Comparison of ENCODE assay signal across 9 cellular contexts in genomic region chr3:4994144-4994730, GRCh38. TPM values are rescaled to one million over a fixed set of nuclear protein-coding genes. Genes with fewer than 3 reads are reported as not detected.
DNase-seq lines count a peak whose midpoint lies in the region; ATAC-seq and TF ChIP-seq lines count a peak whose summit lies in the region.
"Had no signal": no experiment of that assay in that cellular context is flagged by ENCODE, and none has a peak within 500 bp of the region (broad histone marks: within the 10 kb centered on the region; RNA-seq: fewer than 3 reads in every experiment).

No MANE protein-coding gene starts in this region.

- BruUV-seq in Panc1 (replicated peaks; lab: Mats Ljungman, UMichigan): no TSS peak

- no peak for TF ChIP-seq POLR2A in sigmoid colon (IDR thresholded peaks at IDR 0.05)

- no peaks in the 10 kb centered on the region for H3K36me3 ChIP-seq in Panc1 (ENCODE audit: control insufficient read depth, insufficient read depth, low read length)
- no peaks in the 10 kb centered on the region for H3K36me3 ChIP-seq in sigmoid colon

- no peak for TF ChIP-seq EP300 in sigmoid colon (IDR thresholded peaks at IDR 0.05)

- ATAC-seq in Panc1 (no peak), GM21367 (IDR thresholded peaks at IDR 0.05; ENCODE audit: unreplicated experiment) (no peak), sciatic nerve (no peak)

- DNase-seq in ELR (ENCODE audit: low read depth): peak; percentile 88
- no peak for DNase-seq in Panc1 (ENCODE audit: low read depth, low spot score)
- no peak for DNase-seq in sigmoid colon
- no peak for DNase-seq in stimulated activated CD4-positive, alpha-beta T cell treated with anti-CD3 and anti-CD28 coated beads, Interleukin-15, amount 100 ng/mL, for 24 hours
- no peak for DNase-seq in sciatic nerve (ENCODE audit: low spot score)
- DNase-seq in NCI-H82 (lab: John Stamatoyannopoulos, UW): no peak
- DNase-seq: NCI-H748 treated with DMSO at 0.1 percent for 48 hours had no signal

- peaks cover 50% of the 10 kb centered on the region for H3K4me1 Mint-ChIP-seq in dendritic cell treated with granulocyte-macrophage colony-stimulating factor and Interleukin-4, amounts not matched to agents 40 ng/mL and 50 ng/mL, for 4 days (ENCODE audit: low read depth)

- peak overlapping the region; percentile 65 for H3K27ac Mint-ChIP-seq in dendritic cell treated with granulocyte-macrophage colony-stimulating factor and Interleukin-4, amounts not matched to agents 40 ng/mL and 50 ng/mL, for 4 days

- H3K27ac ChIP-seq in Panc1 (ENCODE audit: low read length) (peak overlapping the region; percentile 88), sigmoid colon (peak overlapping the region; percentile 44 to 76 (median 64))

- POLR2A ChIA-PET in Panc1 (lab: Charles Lee): interaction anchor here (0.6 to 1.1 kb wide), 3 partner anchors 16 to 112 kb away, joined by 3 to 4 read pairs (median 4); no protein-coding TSS in a partner anchor

- H3K4me1 ChIP-seq in Panc1 (ENCODE audit: control insufficient read depth, insufficient read depth, low read length) (peaks cover 35% of the 10 kb centered on the region), sigmoid colon (peaks cover 0 to 20% (median 8%) of the 10 kb centered on the region in 4 donors)

- H3K9me3 ChIP-seq in Panc1 (ENCODE audit: control insufficient read depth, insufficient read depth, low read depth, low read length) (no peaks in the 10 kb centered on the region), sigmoid colon (no peaks in the 10 kb centered on the region)

- H3K4me3 ChIP-seq in Panc1 (ENCODE audit: low read depth in 2 of 2, low read length in 2 of 2): no peak overlapping the region
- no peak overlapping the region for H3K4me3 ChIP-seq in sigmoid colon

- intact Hi-C loops in Panc1 (cut with micrococcal nuclease; ENCODE audit: unreplicated experiment): no loop called here
- intact Hi-C loops in dendritic cell treated with granulocyte-macrophage colony-stimulating factor and Interleukin-4, amounts not matched to agents 40 ng/mL and 50 ng/mL, for 4 days (cut with micrococcal nuclease): no loop called here
- intact Hi-C loops in sigmoid colon (cut with DNase I): no loop called here
- intact Hi-C loops in sciatic nerve (cut with DNase I): no loop called here

- in situ Hi-C loops in Panc1 (cut with HindIII; ENCODE audit: low pct_unique_long_range_greater_than_20kb, low sequenced_read_pairs): no loop called here

- H3K4me3 Mint-ChIP-seq in dendritic cell treated with granulocyte-macrophage colony-stimulating factor and Interleukin-4, amounts not matched to agents 40 ng/mL and 50 ng/mL, for 4 days: no peak overlapping the region

- TF ChIP-seq CTCF in Panc1 (IDR thresholded peaks at IDR 0.05) (no peak), sigmoid colon (IDR thresholded peaks at IDR 0.05) (no peak)

- H3K36me3 Mint-ChIP-seq in dendritic cell treated with granulocyte-macrophage colony-stimulating factor and Interleukin-4, amounts not matched to agents 40 ng/mL and 50 ng/mL, for 4 days (ENCODE audit: low read depth): no peaks in the 10 kb centered on the region

- H3K27me3 ChIP-seq in Panc1 (ENCODE audit: control insufficient read depth, insufficient read depth, low read length): no peaks in the 10 kb centered on the region
- H3K27me3 ChIP-seq in sigmoid colon: no peaks in the 10 kb centered on the region

- CTCF ChIA-PET in Panc1 (lab: Charles Lee): interaction anchor here (0.6 kb wide), 1 partner anchor 27 kb away, joined by 3 read pairs; no protein-coding TSS in a partner anchor

- H3K27me3 Mint-ChIP-seq in dendritic cell treated with granulocyte-macrophage colony-stimulating factor and Interleukin-4, amounts not matched to agents 40 ng/mL and 50 ng/mL, for 4 days: no peaks in the 10 kb centered on the region

- no peaks in the 10 kb centered on the region for H3K9me3 Mint-ChIP-seq in dendritic cell treated with granulocyte-macrophage colony-stimulating factor and Interleukin-4, amounts not matched to agents 40 ng/mL and 50 ng/mL, for 4 days

RNA-seq across cellular contexts. Expression of gene BHLHE40, which starts 15.0 kb away (rescaled TPM):
- 78.4 TPM for total RNA-seq in Panc1 (2021; ENCODE audit: unreplicated experiment)
- 63.8 TPM for polyA plus RNA-seq in Panc1 (2012; ENCODE audit: insufficient read length)
- 10 to 100 TPM; 12.5 to 81.9 (median 24.3) TPM for total RNA-seq in sigmoid colon
- 10 to 100 TPM; 11.1 to 32.2 (median 22.2) TPM for polyA plus RNA-seq in sigmoid colon
- total RNA-seq in sciatic nerve: 288 TPM
